In the genomic region with DNA sequence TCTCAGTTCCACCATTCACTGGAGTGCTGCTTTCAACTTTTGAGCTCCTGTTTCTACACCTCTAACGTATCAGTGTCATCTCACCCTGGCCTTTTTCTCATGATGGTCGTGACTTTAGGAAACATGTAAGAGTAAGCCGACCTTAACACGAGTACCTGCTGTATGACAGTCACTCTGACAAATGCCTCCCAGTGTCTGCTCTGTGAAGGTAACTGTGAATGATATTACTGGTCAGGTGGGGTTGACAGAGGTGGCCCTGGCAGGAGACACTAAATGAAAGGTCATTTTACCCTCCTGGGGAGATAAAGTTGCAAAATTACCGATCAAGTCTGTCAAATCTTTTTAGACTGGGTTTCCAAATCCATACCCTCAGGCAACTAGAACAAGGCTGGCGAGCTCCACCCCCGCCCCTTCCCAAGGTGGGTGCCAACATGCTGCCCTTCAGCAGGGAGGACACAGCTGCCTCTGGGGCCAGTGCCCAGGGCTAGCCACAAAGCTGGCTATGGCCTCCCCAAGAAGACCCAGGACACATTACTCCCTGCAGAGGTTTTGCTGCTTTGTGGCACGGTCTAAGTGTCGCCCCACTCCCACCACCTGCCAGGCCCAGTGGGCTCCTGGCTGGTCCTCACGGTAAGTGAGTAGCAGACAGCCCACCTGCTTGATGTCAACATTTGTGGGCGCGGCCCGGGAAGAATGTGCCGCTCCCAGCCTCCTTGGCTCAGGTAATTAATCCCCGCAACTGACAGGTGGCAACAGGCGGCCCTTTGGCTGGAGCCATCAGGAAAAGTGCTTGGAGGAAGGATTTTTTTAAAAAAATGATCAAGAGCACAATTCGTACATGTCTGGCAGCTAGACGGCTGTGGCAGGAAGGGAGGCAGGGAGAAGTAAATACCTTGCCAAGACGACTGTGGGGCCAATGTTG, we compare ENCODE assay signal across 2 cellular contexts.
TF ChIP-seq lines count a peak whose summit lies in the region.

No MANE protein-coding gene starts in this region.

TF ChIP-seq in WTC11, 78 proteins besides CTCF, POLR2A, EP300 and RAD21:
- TF ChIP-seq, protein P1, sequence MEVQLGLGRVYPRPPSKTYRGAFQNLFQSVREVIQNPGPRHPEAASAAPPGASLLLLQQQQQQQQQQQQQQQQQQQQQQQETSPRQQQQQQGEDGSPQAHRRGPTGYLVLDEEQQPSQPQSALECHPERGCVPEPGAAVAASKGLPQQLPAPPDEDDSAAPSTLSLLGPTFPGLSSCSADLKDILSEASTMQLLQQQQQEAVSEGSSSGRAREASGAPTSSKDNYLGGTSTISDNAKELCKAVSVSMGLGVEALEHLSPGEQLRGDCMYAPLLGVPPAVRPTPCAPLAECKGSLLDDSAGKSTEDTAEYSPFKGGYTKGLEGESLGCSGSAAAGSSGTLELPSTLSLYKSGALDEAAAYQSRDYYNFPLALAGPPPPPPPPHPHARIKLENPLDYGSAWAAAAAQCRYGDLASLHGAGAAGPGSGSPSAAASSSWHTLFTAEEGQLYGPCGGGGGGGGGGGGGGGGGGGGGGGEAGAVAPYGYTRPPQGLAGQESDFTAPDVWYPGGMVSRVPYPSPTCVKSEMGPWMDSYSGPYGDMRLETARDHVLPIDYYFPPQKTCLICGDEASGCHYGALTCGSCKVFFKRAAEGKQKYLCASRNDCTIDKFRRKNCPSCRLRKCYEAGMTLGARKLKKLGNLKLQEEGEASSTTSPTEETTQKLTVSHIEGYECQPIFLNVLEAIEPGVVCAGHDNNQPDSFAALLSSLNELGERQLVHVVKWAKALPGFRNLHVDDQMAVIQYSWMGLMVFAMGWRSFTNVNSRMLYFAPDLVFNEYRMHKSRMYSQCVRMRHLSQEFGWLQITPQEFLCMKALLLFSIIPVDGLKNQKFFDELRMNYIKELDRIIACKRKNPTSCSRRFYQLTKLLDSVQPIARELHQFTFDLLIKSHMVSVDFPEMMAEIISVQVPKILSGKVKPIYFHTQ (CRISPR knock-in tag; IDR thresholded peaks at IDR 0.05), result no peak
- TF ChIP-seq, protein P2, sequence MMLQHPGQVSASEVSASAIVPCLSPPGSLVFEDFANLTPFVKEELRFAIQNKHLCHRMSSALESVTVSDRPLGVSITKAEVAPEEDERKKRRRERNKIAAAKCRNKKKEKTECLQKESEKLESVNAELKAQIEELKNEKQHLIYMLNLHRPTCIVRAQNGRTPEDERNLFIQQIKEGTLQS (CRISPR knock-in tag; conservative IDR thresholded peaks at IDR 0.05), result no peak
- TF ChIP-seq, protein P3, sequence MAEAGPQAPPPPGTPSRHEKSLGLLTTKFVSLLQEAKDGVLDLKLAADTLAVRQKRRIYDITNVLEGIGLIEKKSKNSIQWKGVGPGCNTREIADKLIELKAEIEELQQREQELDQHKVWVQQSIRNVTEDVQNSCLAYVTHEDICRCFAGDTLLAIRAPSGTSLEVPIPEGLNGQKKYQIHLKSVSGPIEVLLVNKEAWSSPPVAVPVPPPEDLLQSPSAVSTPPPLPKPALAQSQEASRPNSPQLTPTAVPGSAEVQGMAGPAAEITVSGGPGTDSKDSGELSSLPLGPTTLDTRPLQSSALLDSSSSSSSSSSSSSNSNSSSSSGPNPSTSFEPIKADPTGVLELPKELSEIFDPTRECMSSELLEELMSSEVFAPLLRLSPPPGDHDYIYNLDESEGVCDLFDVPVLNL (CRISPR knock-in tag; IDR thresholded peaks at IDR 0.05; ENCODE audit: borderline replicate concordance, low read depth), result no peak
- TF ChIP-seq GRHL2 (CRISPR knock-in tag; IDR thresholded peaks at IDR 0.05; ENCODE audit: insufficient replicate concordance, severe bottlenecking), result no peak
- no peak for TF ChIP-seq ZNF232 (CRISPR knock-in tag; IDR thresholded peaks at IDR 0.05)
- TF ChIP-seq ZNF121 (CRISPR knock-in tag; IDR thresholded peaks at IDR 0.05), result no peak
- TF ChIP-seq, protein P4, sequence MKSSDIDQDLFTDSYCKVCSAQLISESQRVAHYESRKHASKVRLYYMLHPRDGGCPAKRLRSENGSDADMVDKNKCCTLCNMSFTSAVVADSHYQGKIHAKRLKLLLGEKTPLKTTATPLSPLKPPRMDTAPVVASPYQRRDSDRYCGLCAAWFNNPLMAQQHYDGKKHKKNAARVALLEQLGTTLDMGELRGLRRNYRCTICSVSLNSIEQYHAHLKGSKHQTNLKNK (CRISPR knock-in tag; IDR thresholded peaks at IDR 0.05), result no peak
- no peak for TF ChIP-seq SP1 (CRISPR knock-in tag; conservative IDR thresholded peaks at IDR 0.05)
TF ChIP-seq in WTC11: peak in this region for 0.

TF ChIP-seq in HEK293T, 16 proteins besides CTCF, POLR2A, EP300 and RAD21 (continued from another document):
- TF ChIP-seq, protein P5, sequence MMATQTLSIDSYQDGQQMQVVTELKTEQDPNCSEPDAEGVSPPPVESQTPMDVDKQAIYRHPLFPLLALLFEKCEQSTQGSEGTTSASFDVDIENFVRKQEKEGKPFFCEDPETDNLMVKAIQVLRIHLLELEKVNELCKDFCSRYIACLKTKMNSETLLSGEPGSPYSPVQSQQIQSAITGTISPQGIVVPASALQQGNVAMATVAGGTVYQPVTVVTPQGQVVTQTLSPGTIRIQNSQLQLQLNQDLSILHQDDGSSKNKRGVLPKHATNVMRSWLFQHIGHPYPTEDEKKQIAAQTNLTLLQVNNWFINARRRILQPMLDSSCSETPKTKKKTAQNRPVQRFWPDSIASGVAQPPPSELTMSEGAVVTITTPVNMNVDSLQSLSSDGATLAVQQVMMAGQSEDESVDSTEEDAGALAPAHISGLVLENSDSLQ (IDR thresholded peaks at IDR 0.05), result no peak
- TF ChIP-seq L3MBTL2 (conservative IDR thresholded peaks at IDR 0.05) (no peak), LEF1 (IDR thresholded peaks at IDR 0.05; ENCODE audit: borderline replicate concordance) (no peak), ELF4 (IDR thresholded peaks at IDR 0.05) (no peak), NFRKB (IDR thresholded peaks at IDR 0.05) (no peak), FOXA1 (IDR thresholded peaks at IDR 0.05) (no peak), BHLHE40 (IDR thresholded peaks at IDR 0.05; ENCODE audit: borderline replicate concordance) (no peak), HDGF (IDR thresholded peaks at IDR 0.05; ENCODE audit: borderline replicate concordance) (no peak), FOXK2 (IDR thresholded peaks at IDR 0.05) (no peak), SP1 (IDR thresholded peaks at IDR 0.05) (no peak)
